ENCODE assay signal across 9 cellular contexts in genomic region chr11:109422755-109423113, GRCh38. TPM values are rescaled to one million over a fixed set of nuclear protein-coding genes. Genes with fewer than 3 reads are reported as not detected.
A peak's percentile ranks its signal among the peaks of the same experiment; 100 is the strongest.
DNase-seq lines count a peak whose midpoint lies in the region; TF ChIP-seq lines count a peak whose summit lies in the region.
"Had no signal": no experiment of that assay in that cellular context is flagged by ENCODE, and none has a peak within 500 bp of the region (broad histone marks: within the 10 kb centered on the region; RNA-seq: fewer than 3 reads in every experiment).

No MANE protein-coding gene starts in this region.

- H3K27ac ChIP-seq in breast epithelium (no peak overlapping the region), subcutaneous abdominal adipose tissue (ENCODE audit: low read depth, low read length) (no peak overlapping the region)

- H3K9me3 ChIP-seq in breast epithelium: no peaks in the 10 kb centered on the region
- no peaks in the 10 kb centered on the region for H3K9me3 ChIP-seq in iPS-15b (ENCODE audit: control insufficient read depth, insufficient read depth, low read length)
- H3K9me3 ChIP-seq in subcutaneous abdominal adipose tissue (ENCODE audit: control insufficient read depth in 5 of 5, low read length in 5 of 5): no peaks in the 10 kb centered on the region

- no peak for TF ChIP-seq POLR2A in breast epithelium (IDR thresholded peaks at IDR 0.05)

- H3K4me1 ChIP-seq in breast epithelium (peaks cover 0 to 8% of the 10 kb centered on the region in 2 donors), iPS-15b (ENCODE audit: control insufficient read depth, insufficient read depth, low read length) (no peaks in the 10 kb centered on the region), subcutaneous abdominal adipose tissue (ENCODE audit: control insufficient read depth in 5 of 5, insufficient read depth in 5 of 5, low read length in 5 of 5) (peaks cover 0 to 17% (median 16%) of the 10 kb centered on the region in 5 donors)

- peaks cover 0 to 34% of the 10 kb centered on the region in 2 donors for H3K27me3 ChIP-seq in breast epithelium
- peaks cover 41% of the 10 kb centered on the region for H3K27me3 ChIP-seq in iPS-15b (ENCODE audit: control insufficient read depth, insufficient read depth, low read length)
- peaks cover 14 to 38% (median 22%) of the 10 kb centered on the region in 5 donors for H3K27me3 ChIP-seq in subcutaneous abdominal adipose tissue (ENCODE audit: control insufficient read depth in 5 of 5, insufficient read depth in 4 of 5, low read length in 5 of 5)

- peak overlapping the region; percentile 20 to 56 (median 30) for H3K4me3 ChIP-seq in breast epithelium
- H3K4me3 ChIP-seq in iPS-15b (ENCODE audit: low read depth, low read length): peak overlapping the region; percentile 54
- H3K4me3 ChIP-seq in subcutaneous abdominal adipose tissue (ENCODE audit: low read depth in 1 of 5, low read length in 5 of 5): peak overlapping the region in 4 of 5 donors; percentile 45 to 64 (median 51)

- H3K9ac ChIP-seq in iPS-15b (ENCODE audit: low read depth, low read length) (no peak overlapping the region), subcutaneous abdominal adipose tissue (ENCODE audit: low read length in 5 of 5) (no peak overlapping the region)

- no peaks in the 10 kb centered on the region for H3K36me3 ChIP-seq in breast epithelium
- no peaks in the 10 kb centered on the region for H3K36me3 ChIP-seq in iPS-15b (ENCODE audit: control insufficient read depth, insufficient read depth, low read length)
- no peaks in the 10 kb centered on the region for H3K36me3 ChIP-seq in subcutaneous abdominal adipose tissue (ENCODE audit: control insufficient read depth in 5 of 5, insufficient read depth in 5 of 5, low read length in 5 of 5)

- DNase-seq in DMS153 treated with DMSO at 0.1 percent for 48 hours (lab: John Stamatoyannopoulos, UW; ENCODE audit: unreplicated experiment): peak; percentile 21
- no peak for DNase-seq in DMS153 (lab: John Stamatoyannopoulos, UW)
- no peak for DNase-seq in breast epithelium (ENCODE audit: low spot score in 2 of 2)
- DNase-seq in iPS-NIHi7 (ENCODE audit: extremely low spot score): no peak
- DNase-seq in NCI-H748 treated with DMSO at 0.1 percent for 48 hours (lab: John Stamatoyannopoulos, UW): no peak
- no peak for DNase-seq in T-helper 9 cell

- no peak for TF ChIP-seq CTCF in breast epithelium (IDR thresholded peaks at IDR 0.05)

- intact Hi-C loops in breast epithelium (cut with DNase I; ENCODE audit: low total_unique reads): no loop called here

RNA-seq across cellular contexts. Expression of gene C11orf87, which starts 0.7 kb away (rescaled TPM):
- under 1 TPM in 1 of 3 donors, not detected in 2; under 0.01 TPM for total RNA-seq in breast epithelium
- total RNA-seq: A172 had no signal
